ENCODE assay signal across 25 cellular contexts in genomic region chr2:67213270-67213670, GRCh38.
A peak's percentile ranks its signal among the peaks of the same experiment; 100 is the strongest.
DNase-seq lines count a peak whose midpoint lies in the region; ATAC-seq and TF ChIP-seq lines count a peak whose summit lies in the region.
"Had no signal": no experiment of that assay in that cellular context is flagged by ENCODE, and none has a peak within 500 bp of the region (broad histone marks: within the 10 kb centered on the region; RNA-seq: fewer than 3 reads in every experiment).

No MANE protein-coding gene starts in this region.

- H3K9me3 ChIP-seq in SK-N-MC (ENCODE audit: low read depth, low read length) (peaks cover 4% of the 10 kb centered on the region; the same call in 1 of the 2 replicates), colonic mucosa (no peaks in the 10 kb centered on the region)
- H3K9me3 ChIP-seq: BLaER1, HAP-1, tibial nerve had no signal

- no peak overlapping the region for H3K4me3 Mint-ChIP-seq in naive thymus-derived CD8-positive, alpha-beta T cell
- H3K4me3 Mint-ChIP-seq: activated naive CD4-positive, alpha-beta T cell treated with anti-CD3 and anti-CD28 coated beads, Interleukin-2, amount 10 ng/mL, durations not matched to agents 7 days and 5 days; activated T-cell treated with anti-CD3 and anti-CD28 coated beads, Interleukin-2, amount 50 U/mL, for 72 hours had no signal

- no peaks in the 10 kb centered on the region for H3K27me3 ChIP-seq in colonic mucosa
- H3K27me3 ChIP-seq: BLaER1, tibial nerve had no signal

- H3K4me1 ChIP-seq in colonic mucosa = no peaks in the 10 kb centered on the region
- H3K4me1 ChIP-seq: BLaER1, tibial nerve had no signal

- H3K9ac ChIP-seq in SK-N-MC (ENCODE audit: insufficient read length) = peak overlapping the region; percentile 31
- H3K9ac ChIP-seq in colonic mucosa (ENCODE audit: low read depth in 2 of 2, low read length in 2 of 2) = no peak overlapping the region
- H3K9ac ChIP-seq: BLaER1 had no signal

- H3K27ac ChIP-seq in SK-N-MC (peak overlapping the region; percentile 71), colonic mucosa (no peak overlapping the region)
- H3K27ac ChIP-seq: BLaER1, epithelial cell of prostate, tibial nerve had no signal

- ATAC-seq in naive thymus-derived CD8-positive, alpha-beta T cell = no peak
- no peak for ATAC-seq in GM18907 (IDR thresholded peaks at IDR 0.05; ENCODE audit: unreplicated experiment)
- ATAC-seq: activated T-cell treated with anti-CD3 and anti-CD28 coated beads, Interleukin-2, amount 50 U/mL, for 72 hours; Panc1 had no signal

- POLR2A ChIA-PET in naive thymus-derived CD8-positive, alpha-beta T cell (lab: Charles Lee) = no interaction called here

- no peaks in the 10 kb centered on the region; the same call in 1 of the 2 replicates for H3K36me3 ChIP-seq in SK-N-MC (ENCODE audit: insufficient read depth, low read length)
- no peaks in the 10 kb centered on the region for H3K36me3 ChIP-seq in colonic mucosa
- H3K36me3 ChIP-seq: BLaER1, HAP-1, tibial nerve had no signal

- H3K4me3 ChIP-seq in SK-N-MC (no peak overlapping the region), colonic mucosa (no peak overlapping the region)
- H3K4me3 ChIP-seq: BLaER1, HAP-1, tibial nerve had no signal

- H3K27ac Mint-ChIP-seq in naive thymus-derived CD8-positive, alpha-beta T cell = no peak overlapping the region
- H3K27ac Mint-ChIP-seq: activated naive CD4-positive, alpha-beta T cell treated with anti-CD3 and anti-CD28 coated beads, Interleukin-2, amount 10 ng/mL, durations not matched to agents 7 days and 5 days; activated T-cell treated with anti-CD3 and anti-CD28 coated beads, Interleukin-2, amount 50 U/mL, for 72 hours had no signal

- TF ChIP-seq CTCF in colonic mucosa (IDR thresholded peaks at IDR 0.05) = no peak

- intact Hi-C loops in colonic mucosa (cut with DNase I) = no loop called here

- DNase-seq in NCI-H1436 (lab: John Stamatoyannopoulos, UW) (peak; percentile 32), SK-N-MC (ENCODE audit: low read depth, low spot score) (no peak), left kidney (ENCODE audit: low read depth, low spot score) (peak; percentile 68), retina (peak; percentile 18), colonic mucosa (no peak), glomerular visceral epithelial cell (ENCODE audit: extremely low spot score) (no peak)
- DNase-seq in naive thymus-derived CD8-positive, alpha-beta T cell = no peak
- DNase-seq: ACHN; activated CD4-positive, CD25-positive, alpha-beta regulatory T cell; activated naive CD4-positive, alpha-beta T cell treated with anti-CD3 and anti-CD28 coated beads, Interleukin-2, amount 10 ng/mL, durations not matched to agents 7 days and 5 days; activated T-cell treated with anti-CD3 and anti-CD28 coated beads, Interleukin-2, amount 50 U/mL, for 72 hours; amniotic stem cell; head of caudate nucleus; NCI-H1092 treated with DMSO at 0.1 percent for 48 hours; NCI-H2081; NCI-H446 treated with DMSO at 0.1 percent for 48 hours; NK-92 treated with Interleukin-12 subunit alpha and Interleukin-12 subunit beta, amount 100 ng/mL, for 24 hours; stimulated activated CD4-positive, alpha-beta T cell treated with anti-CD3 and anti-CD28 coated beads, Interleukin-2, amount 100 ng/mL, for 24 hours; T-helper 1 cell had no signal

- H3K9me3 Mint-ChIP-seq in naive thymus-derived CD8-positive, alpha-beta T cell = peaks cover 0 to 13% (median 6%) of the 10 kb centered on the region in 9 donors

- peaks cover 0 to 9% (median 1%) of the 10 kb centered on the region in 3 donors for H3K36me3 Mint-ChIP-seq in naive thymus-derived CD8-positive, alpha-beta T cell
- H3K36me3 Mint-ChIP-seq: activated naive CD4-positive, alpha-beta T cell treated with anti-CD3 and anti-CD28 coated beads, Interleukin-2, amount 10 ng/mL, durations not matched to agents 7 days and 5 days had no signal

- H3K4me1 Mint-ChIP-seq in naive thymus-derived CD8-positive, alpha-beta T cell = peaks cover 0 to 2% (median 0%) of the 10 kb centered on the region in 4 donors
- H3K4me1 Mint-ChIP-seq: activated naive CD4-positive, alpha-beta T cell treated with anti-CD3 and anti-CD28 coated beads, Interleukin-2, amount 10 ng/mL, durations not matched to agents 7 days and 5 days had no signal

- H3K27me3 Mint-ChIP-seq in naive thymus-derived CD8-positive, alpha-beta T cell = peaks cover 1 to 20% (median 8%) of the 10 kb centered on the region in 5 donors
- H3K27me3 Mint-ChIP-seq: activated naive CD4-positive, alpha-beta T cell treated with anti-CD3 and anti-CD28 coated beads, Interleukin-2, amount 10 ng/mL, durations not matched to agents 7 days and 5 days had no signal

Comparison
In these comparisons a context has a peak if more than half of its experiments do, and no peak if none do; other contexts are left out.
1. DNase-seq: peak in NCI-H1436 (single experiment), left kidney (single experiment) and retina (single experiment); none in SK-N-MC (single experiment), naive thymus-derived CD8-positive, alpha-beta T cell (0 of 10), colonic mucosa (single experiment) and glomerular visceral epithelial cell (single experiment).